In genomic region chr1:85463666-85464496, GRCh38 we compare ENCODE assay signal across 8 cellular contexts. TPM values are rescaled to one million over a fixed set of nuclear protein-coding genes. Genes with fewer than 3 reads are reported as not detected.
DNase-seq lines count a peak whose midpoint lies in the region; ATAC-seq and TF ChIP-seq lines count a peak whose summit lies in the region.

No MANE protein-coding gene starts in this region.

- TF ChIP-seq POLR2A in gastrocnemius medialis (IDR thresholded peaks at IDR 0.05), result no peak

- peaks cover 61% of the 10 kb centered on the region for H3K27me3 Mint-ChIP-seq in activated naive CD8-positive, alpha-beta T cell treated with anti-CD3 and anti-CD28 coated beads, Interleukin-2, amount 10 ng/mL, durations not matched to agents 7 days and 5 days

- H3K4me3 ChIP-seq in HUES48 (ENCODE audit: low read depth, low read length), result peak overlapping the region; percentile 79
- H3K4me3 ChIP-seq in gastrocnemius medialis, result peak overlapping the region; percentile 58 to 88 (median 64)

- no peak overlapping the region for H3K27ac Mint-ChIP-seq in activated naive CD8-positive, alpha-beta T cell treated with anti-CD3 and anti-CD28 coated beads, Interleukin-2, amount 10 ng/mL, durations not matched to agents 7 days and 5 days

- in situ Hi-C loops in gastrocnemius medialis (cut with MboI; ENCODE audit: low sequenced_read_pairs in 4 of 4), result no loop called here
- in situ Hi-C loops in GM13976 (cut with MboI; ENCODE audit: low sequenced_read_pairs, unreplicated experiment), result no loop called here

- DNase-seq in DMS 273 treated with DMSO at 0.1 percent for 48 hours (lab: John Stamatoyannopoulos, UW) (peak; percentile 38), hepatic stellate cell (ENCODE audit: low spot score) (peak; percentile 19), gastrocnemius medialis (no peak), COLO668 (lab: John Stamatoyannopoulos, UW; ENCODE audit: unreplicated experiment) (no peak), GM13976 (ENCODE audit: low spot score) (no peak), T-helper 1 cell (no peak)
- peak; percentile 32 for DNase-seq in activated naive CD8-positive, alpha-beta T cell treated with anti-CD3 and anti-CD28 coated beads, Interleukin-2, amount 10 ng/mL, durations not matched to agents 7 days and 5 days

- H3K4me1 ChIP-seq in HUES48 (ENCODE audit: control insufficient read depth, insufficient read depth, low read length), result peaks cover 26% of the 10 kb centered on the region
- peaks cover 4 to 6% of the 10 kb centered on the region in 2 donors for H3K4me1 ChIP-seq in gastrocnemius medialis

- no peaks in the 10 kb centered on the region for H3K36me3 Mint-ChIP-seq in activated naive CD8-positive, alpha-beta T cell treated with anti-CD3 and anti-CD28 coated beads, Interleukin-2, amount 10 ng/mL, durations not matched to agents 7 days and 5 days

- TF ChIP-seq CTCF in gastrocnemius medialis (IDR thresholded peaks at IDR 0.05 in 4 of 5, conservative IDR thresholded peaks at IDR 0.05 in 1 of 5), result peak in 1 of 5 experiments; percentile 14
- TF ChIP-seq CTCF in GM13976 (IDR thresholded peaks at IDR 0.05; ENCODE audit: borderline replicate concordance, control extremely low read depth, extremely low read depth, insufficient read depth, missing control alignments), result no peak

- H3K27me3 ChIP-seq in HUES48 (ENCODE audit: control insufficient read depth, insufficient read depth, low read length) (peaks cover 33% of the 10 kb centered on the region), gastrocnemius medialis (no peaks in the 10 kb centered on the region)

- intact Hi-C loops in gastrocnemius medialis (cut with DNase I; ENCODE audit: low total_unique reads), result loop anchor here (10.0 kb wide), 1 partner anchor 121 kb away; the partner anchor contains the start of gene CCN1

- peaks cover 2% of the 10 kb centered on the region for H3K4me1 Mint-ChIP-seq in activated naive CD8-positive, alpha-beta T cell treated with anti-CD3 and anti-CD28 coated beads, Interleukin-2, amount 10 ng/mL, durations not matched to agents 7 days and 5 days

- no peaks in the 10 kb centered on the region for H3K36me3 ChIP-seq in HUES48 (ENCODE audit: control insufficient read depth, insufficient read depth, low read length)
- H3K36me3 ChIP-seq in gastrocnemius medialis, result no peaks in the 10 kb centered on the region

- POLR2A ChIA-PET in activated naive CD8-positive, alpha-beta T cell treated with anti-CD3 and anti-CD28 coated beads, Interleukin-2, amount 10 ng/mL, durations not matched to agents 7 days and 5 days (lab: Charles Lee), result no interaction called here

- no peak for ATAC-seq in activated naive CD8-positive, alpha-beta T cell treated with anti-CD3 and anti-CD28 coated beads, Interleukin-2, amount 10 ng/mL, durations not matched to agents 7 days and 5 days (ENCODE audit: low read depth)
- ATAC-seq in gastrocnemius medialis, result peak in 1 of 2 donors; percentile 32

- H3K9me3 ChIP-seq in HUES48 (ENCODE audit: control insufficient read depth, insufficient read depth, low read length), result no peaks in the 10 kb centered on the region
- no peaks in the 10 kb centered on the region for H3K9me3 ChIP-seq in gastrocnemius medialis

- no peak overlapping the region for H3K27ac ChIP-seq in HUES48 (ENCODE audit: low read depth, low read length)
- peak overlapping the region; percentile 29 to 69 (median 58) for H3K27ac ChIP-seq in gastrocnemius medialis

- H3K4me3 Mint-ChIP-seq in activated naive CD8-positive, alpha-beta T cell treated with anti-CD3 and anti-CD28 coated beads, Interleukin-2, amount 10 ng/mL, durations not matched to agents 7 days and 5 days, result peak overlapping the region; percentile 71

- H3K9ac ChIP-seq in HUES48 (ENCODE audit: low read depth, low read length), result peak overlapping the region; percentile 55; the same call in 1 of the 2 replicates

- H3K9me3 Mint-ChIP-seq in activated naive CD8-positive, alpha-beta T cell treated with anti-CD3 and anti-CD28 coated beads, Interleukin-2, amount 10 ng/mL, durations not matched to agents 7 days and 5 days, result no peaks in the 10 kb centered on the region

RNA-seq across cellular contexts. Expression of gene DDAH1, which starts 1.1 kb away (rescaled TPM):
- not detected for total RNA-seq in activated naive CD8-positive, alpha-beta T cell treated with anti-CD3 and anti-CD28 coated beads, Interleukin-2, amount 10 ng/mL, durations not matched to agents 7 days and 5 days
- 10 to 100 TPM in 3 of 4 donors, 1 to 10 TPM in 1; 5.9 to 28.7 (median 13.2) TPM for total RNA-seq in gastrocnemius medialis

Comparison
In these comparisons a context has a peak if more than half of its experiments do, and no peak if none do; other contexts are left out.
1. DNase-seq: peak in DMS 273 treated with DMSO at 0.1 percent for 48 hours (single experiment), activated naive CD8-positive, alpha-beta T cell treated with anti-CD3 and anti-CD28 coated beads, Interleukin-2, amount 10 ng/mL, durations not matched to agents 7 days and 5 days (single experiment) and hepatic stellate cell (single experiment); none in gastrocnemius medialis (0 of 2), COLO668 (single experiment), GM13976 (single experiment) and T-helper 1 cell (0 of 5).
2. RNA of gene DDAH1, which starts 1.1 kb away (total RNA-seq): 5.9 to 28.7 TPM in gastrocnemius medialis; not detected in activated naive CD8-positive, alpha-beta T cell treated with anti-CD3 and anti-CD28 coated beads, Interleukin-2, amount 10 ng/mL, durations not matched to agents 7 days and 5 days; every median in the first group is over 4 times any median in the second.